Comparison of ENCODE assay signal across 15 cellular contexts in the genomic region with DNA sequence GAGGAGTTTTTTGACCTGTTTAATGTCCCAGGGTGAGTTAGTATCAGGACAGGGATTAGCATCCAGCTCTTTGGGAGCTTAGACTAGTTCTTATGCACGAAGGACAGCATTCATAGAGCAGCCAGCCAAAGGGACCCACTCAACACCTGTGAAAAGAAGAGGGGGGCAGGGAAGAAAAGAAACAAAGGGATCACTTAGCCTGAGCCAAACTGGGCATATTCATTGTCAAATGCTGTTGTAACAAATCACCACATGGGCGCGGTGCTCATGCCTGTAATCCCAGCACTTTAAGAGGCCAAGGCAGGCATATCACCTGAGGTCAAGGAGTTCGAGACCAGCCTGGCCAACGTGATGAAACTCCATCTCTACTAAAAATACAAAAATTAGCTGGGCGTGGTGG. TPM values are rescaled to one million over a fixed set of nuclear protein-coding genes. Genes with fewer than 3 reads are reported as not detected.
A peak's percentile ranks its signal among the peaks of the same experiment; 100 is the strongest.
DNase-seq lines count a peak whose midpoint lies in the region; ATAC-seq and TF ChIP-seq lines count a peak whose summit lies in the region.
"Had no signal": no experiment of that assay in that cellular context is flagged by ENCODE, and none has a peak within 500 bp of the region (broad histone marks: within the 10 kb centered on the region; RNA-seq: fewer than 3 reads in every experiment).

No MANE protein-coding gene starts in this region.

- no peaks in the 10 kb centered on the region for H3K36me3 ChIP-seq in left ventricle myocardium inferior
- H3K36me3 ChIP-seq in esophagus squamous epithelium, result no peaks in the 10 kb centered on the region
- no peaks in the 10 kb centered on the region for H3K36me3 ChIP-seq in psoas muscle (ENCODE audit: insufficient read depth in 1 of 2, low read depth in 1 of 2)
- no peaks in the 10 kb centered on the region for H3K36me3 ChIP-seq in upper lobe of right lung
- no peaks in the 10 kb centered on the region for H3K36me3 ChIP-seq in A673 (ENCODE audit: insufficient read depth, low read length, poor library complexity, severe bottlenecking)
- H3K36me3 ChIP-seq: adrenal gland had no signal

- ATAC-seq in right cardiac atrium (no peak), psoas muscle (no peak), upper lobe of right lung (no peak)
- ATAC-seq: activated T-cell treated with anti-CD3 and anti-CD28 coated beads, Interleukin-2, amount 50 U/mL, for 72 hours had no signal

- BruUV-seq in A673 (replicated peaks; lab: Mats Ljungman, UMichigan), result no TSS peak

- H3K9me3 ChIP-seq in left ventricle myocardium inferior (replicated peaks), result no peaks in the 10 kb centered on the region
- H3K9me3 ChIP-seq in right cardiac atrium (ENCODE audit: control insufficient read depth, low read length), result no peaks in the 10 kb centered on the region
- no peaks in the 10 kb centered on the region for H3K9me3 ChIP-seq in esophagus squamous epithelium
- H3K9me3 ChIP-seq in psoas muscle, result no peaks in the 10 kb centered on the region
- no peaks in the 10 kb centered on the region for H3K9me3 ChIP-seq in upper lobe of right lung
- H3K9me3 ChIP-seq in A673 (ENCODE audit: low read depth, low read length, poor library complexity, severe bottlenecking), result no peaks in the 10 kb centered on the region
- H3K9me3 ChIP-seq: adrenal gland had no signal

- no peak for TF ChIP-seq CTCF in left ventricle myocardium inferior (IDR thresholded peaks at IDR 0.05; ENCODE audit: borderline replicate concordance)
- TF ChIP-seq CTCF in esophagus squamous epithelium (IDR thresholded peaks at IDR 0.05), result no peak
- TF ChIP-seq CTCF in psoas muscle (IDR thresholded peaks at IDR 0.05), result no peak
- TF ChIP-seq CTCF in upper lobe of right lung (IDR thresholded peaks at IDR 0.05), result no peak
- TF ChIP-seq CTCF in A673 (conservative IDR thresholded peaks at IDR 0.05; ENCODE audit: low read depth, low read length), result no peak

- 93% methylated on average over 6 of the region's 6 CpGs for whole genome bisulfite sequencing in right cardiac atrium
- 66 to 80% methylated on average over 4 to 6 of the region's 6 CpGs for WGBS in esophagus squamous epithelium, 2 donors
- 64 to 86% (median 71%) methylated on average over 6 of the region's 6 CpGs for WGBS in psoas muscle, 3 donors

- H3K4me3 ChIP-seq in left ventricle myocardium inferior (no peak overlapping the region), right cardiac atrium (ENCODE audit: low read length) (no peak overlapping the region), esophagus squamous epithelium (no peak overlapping the region), psoas muscle (no peak overlapping the region), upper lobe of right lung (no peak overlapping the region), A673 (ENCODE audit: low read depth, low read length, poor library complexity, severe bottlenecking) (no peak overlapping the region)
- H3K4me3 ChIP-seq: adrenal gland, lung had no signal

- CTCF ChIA-PET in A673 (lab: Charles Lee), result interaction anchor here (0.7 kb wide), 1 partner anchor 28 kb away, joined by 8 read pairs; no protein-coding TSS in a partner anchor

- POLR2A ChIA-PET in A673 (lab: Charles Lee; ENCODE audit: low non-redundant PET), result no interaction called here

- peak overlapping the region; percentile 80 for H3K27ac ChIP-seq in left ventricle myocardium inferior (replicated peaks)
- H3K27ac ChIP-seq in right cardiac atrium (ENCODE audit: low read length), result no peak overlapping the region
- peak overlapping the region in 3 of 4 donors; percentile 69 to 89 (median 77) for H3K27ac ChIP-seq in esophagus squamous epithelium
- peak overlapping the region; percentile 82 for H3K27ac ChIP-seq in psoas muscle
- H3K27ac ChIP-seq in upper lobe of right lung, result no peak overlapping the region
- H3K27ac ChIP-seq in A673 (ENCODE audit: low read depth, low read length, poor library complexity, severe bottlenecking), result no peak overlapping the region

- H3K27me3 ChIP-seq in left ventricle myocardium inferior (ENCODE audit: low read depth), result no peaks in the 10 kb centered on the region
- H3K27me3 ChIP-seq in right cardiac atrium (ENCODE audit: control insufficient read depth, insufficient read depth), result no peaks in the 10 kb centered on the region
- no peaks in the 10 kb centered on the region for H3K27me3 ChIP-seq in esophagus squamous epithelium
- no peaks in the 10 kb centered on the region for H3K27me3 ChIP-seq in psoas muscle (ENCODE audit: insufficient read depth in 3 of 3, low read length in 2 of 3)
- H3K27me3 ChIP-seq in upper lobe of right lung, result no peaks in the 10 kb centered on the region
- H3K27me3 ChIP-seq in A673 (replicated peaks; ENCODE audit: insufficient read depth, low read depth, low read length, poor library complexity), result no peaks in the 10 kb centered on the region
- H3K27me3 ChIP-seq: adrenal gland had no signal

- H3K4me1 ChIP-seq in left ventricle myocardium inferior (peaks cover 28% of the 10 kb centered on the region), right cardiac atrium (ENCODE audit: control insufficient read depth, insufficient read depth, low read length) (peaks cover 3% of the 10 kb centered on the region), esophagus squamous epithelium (peaks cover 0 to 9% (median 5%) of the 10 kb centered on the region in 3 donors), psoas muscle (peaks cover 17% of the 10 kb centered on the region), upper lobe of right lung (peaks cover 3% of the 10 kb centered on the region), A673 (ENCODE audit: insufficient read depth, low read length, poor library complexity, severe bottlenecking) (peaks cover 9% of the 10 kb centered on the region)

- DNase-seq in left ventricle myocardium inferior (no peak), right cardiac atrium (no peak), esophagus squamous epithelium (lab: John Stamatoyannopoulos, UW) (no peak), psoas muscle (no peak), NCI-H1436 treated with DMSO at 0.1 percent for 48 hours (lab: John Stamatoyannopoulos, UW) (no peak), MV-4-11 (lab: John Stamatoyannopoulos, UW) (no peak), upper lobe of right lung (no peak), A673 (ENCODE audit: low spot score) (no peak)
- DNase-seq: activated CD4-positive, alpha-beta T cell treated with anti-CD3 and anti-CD28 coated beads for 48 hours; activated T-cell treated with anti-CD3 and anti-CD28 coated beads, Interleukin-2, amount 50 U/mL, for 72 hours; COR-L47; NCI-H1930; NCI-H774 had no signal

- no peak for TF ChIP-seq POLR2A in esophagus squamous epithelium (IDR thresholded peaks at IDR 0.05)

- intact Hi-C loops in left ventricle myocardium inferior (cut with micrococcal nuclease), result no loop called here
- intact Hi-C loops in right cardiac atrium (cut with DNase I), result no loop called here
- intact Hi-C loops in esophagus squamous epithelium (cut with DNase I), result no loop called here
- intact Hi-C loops in psoas muscle (cut with DNase I), result loop anchor here in 1 of 2 donors (5.0 kb wide), 1 partner anchor 37 kb away; no protein-coding TSS in a partner anchor
- intact Hi-C loops in upper lobe of right lung (cut with DNase I), result no loop called here
- intact Hi-C loops in A673 (cut with micrococcal nuclease; ENCODE audit: unreplicated experiment), result no loop called here

RNA-seq across cellular contexts. Expression of a gene that starts 57.3 kb away (rescaled TPM):
- 6.5 TPM for total RNA-seq in left ventricle myocardium inferior
- total RNA-seq in right cardiac atrium, result 10 to 100 TPM in 1 of 4 donors, 1 to 10 TPM in 3; 2.7 to 11.8 (median 3.2) TPM
- polyA plus RNA-seq in right cardiac atrium, result 0.97 TPM
- total RNA-seq in esophagus squamous epithelium, result under 1 TPM in 2 of 4 donors, not detected in 2; 0.19 to 0.97 TPM
- total RNA-seq in psoas muscle, result 10 to 100 TPM in 3 of 4 donors, 1 to 10 TPM in 1; 2.2 to 14.1 (median 12.7) TPM
- 1 to 10 TPM in 1 of 3 donors, under 1 TPM in 2; 0.39 to 3.1 (median 0.61) TPM for polyA plus RNA-seq in psoas muscle
- 1.6 TPM for total RNA-seq in upper lobe of right lung
- total RNA-seq in A673 (2021), result 7.7 and 11.6 TPM in 2 replicates
- total RNA-seq: activated T-cell treated with anti-CD3 and anti-CD28 coated beads, Interleukin-2, amount 50 U/mL, for 72 hours had no signal

Comparison
In these comparisons a context has a peak if more than half of its experiments do, and no peak if none do; other contexts are left out.
1. H3K27ac ChIP-seq: peak in left ventricle myocardium inferior (single experiment), esophagus squamous epithelium (3 of 4) and psoas muscle (single experiment); none in right cardiac atrium (single experiment), upper lobe of right lung (single experiment) and A673 (single experiment).